ENCODE assay signal across 18 cellular contexts in genomic region chr7:143811-144453, GRCh38.
DNase-seq lines count a peak whose midpoint lies in the region; ATAC-seq lines count a peak whose summit lies in the region.
"Had no signal": no experiment of that assay in that cellular context is flagged by ENCODE, and none has a peak within 500 bp of the region (broad histone marks: within the 10 kb centered on the region; RNA-seq: fewer than 3 reads in every experiment).

No MANE protein-coding gene starts in this region.

- peak; percentile 47 for ATAC-seq in GM18909 (IDR thresholded peaks at IDR 0.05; ENCODE audit: poor library complexity, unreplicated experiment)
- ATAC-seq in HG03354 (IDR thresholded peaks at IDR 0.05; ENCODE audit: poor library complexity, severe bottlenecking, unreplicated experiment): peak; percentile 41
- ATAC-seq in GM18519 (IDR thresholded peaks at IDR 0.05; ENCODE audit: low FRiP score, unreplicated experiment): no peak
- ATAC-seq: activated CD4-positive, alpha-beta T cell treated with anti-CD3 and anti-CD28 coated beads for 36 hours; activated T-cell treated with anti-CD3 and anti-CD28 coated beads, Interleukin-2, amount 50 U/mL, for 4 hours; natural killer cell had no signal

- H3K27ac ChIP-seq in substantia nigra (ENCODE audit: low read depth, low read length, poor library complexity, severe bottlenecking): no peak overlapping the region
- H3K27ac ChIP-seq: esophagus muscularis mucosa, RWPE1 had no signal

- DNase-seq in CD1c-positive myeloid dendritic cell (ENCODE audit: extremely low spot score) (peak; percentile 58), germinal center (ENCODE audit: low spot score) (peak; percentile 23), substantia nigra (lab: John Stamatoyannopoulos, UW) (no peak), GOT3 (lab: John Stamatoyannopoulos, UW) (no peak), NCI-H524 treated with DMSO at 0.1 percent for 48 hours (lab: John Stamatoyannopoulos, UW) (no peak)
- DNase-seq: activated CD4-positive, alpha-beta T cell treated with anti-CD3 and anti-CD28 coated beads for 36 hours; activated T-cell treated with anti-CD3 and anti-CD28 coated beads, Interleukin-2, amount 50 U/mL, for 4 hours; DND-41; IMR-90; natural killer cell; NCI-H1694; NCI-H510A; stimulated activated CD4-positive, alpha-beta T cell treated with anti-CD3 and anti-CD28 coated beads, Interleukin-2, amount 100 ng/mL, for 48 hours had no signal

Comparison
In these comparisons a context has a peak if more than half of its experiments do, and no peak if none do; other contexts are left out.
1. DNase-seq: peak in CD1c-positive myeloid dendritic cell (single experiment) and germinal center (single experiment); none in substantia nigra (0 of 49), GOT3 (single experiment) and NCI-H524 treated with DMSO at 0.1 percent for 48 hours (single experiment).